In the genomic region with DNA sequence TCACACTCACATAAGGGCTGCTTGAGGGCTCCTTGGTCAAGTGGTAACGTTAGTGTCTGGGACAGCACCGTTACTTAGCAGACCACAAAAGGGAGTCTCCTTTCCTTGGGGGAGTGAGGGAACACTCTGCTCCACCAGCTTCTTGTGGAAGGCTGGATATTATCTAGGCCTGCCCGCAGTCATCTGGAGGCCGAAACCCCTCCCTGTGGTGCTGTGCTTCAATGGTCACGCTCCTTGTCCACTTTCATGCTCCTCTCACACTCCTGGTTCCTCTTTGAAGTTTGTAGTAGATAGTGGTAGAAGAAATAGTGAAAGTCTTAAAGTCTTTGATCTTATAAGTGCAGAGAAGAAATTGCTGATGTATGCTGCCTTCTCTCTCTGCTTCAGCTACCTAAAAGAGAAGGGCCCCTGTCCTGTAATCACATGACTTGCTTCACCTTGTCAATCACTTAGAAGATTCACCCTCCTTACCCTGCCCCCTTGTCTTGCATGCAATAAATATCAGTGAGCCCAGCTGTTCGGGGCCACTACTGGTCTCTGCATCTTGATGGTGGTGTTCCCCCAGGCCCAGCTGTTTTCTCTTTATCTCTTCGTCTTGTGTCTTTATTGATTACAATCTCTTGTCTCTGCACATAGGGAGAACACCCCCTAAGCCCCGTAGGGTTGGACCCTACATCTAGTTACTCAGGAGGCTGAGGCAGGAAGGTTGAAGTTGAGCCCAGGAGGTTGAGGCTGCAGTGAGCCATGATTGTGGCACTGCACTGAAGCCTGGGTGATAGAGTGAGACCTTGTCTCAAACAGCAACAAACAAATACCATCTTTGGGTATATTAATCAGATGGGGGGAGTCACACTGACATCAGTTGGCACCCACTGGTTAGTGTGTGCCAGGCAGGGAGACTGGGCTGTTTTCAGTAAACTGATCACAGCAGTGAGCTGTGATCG, we compare ENCODE assay signal across 1 cellular context.
TF ChIP-seq lines count a peak whose summit lies in the region.

No MANE protein-coding gene starts in this region.

TF ChIP-seq in K562, 482 proteins besides CTCF, POLR2A, EP300 and RAD21 (continues in another document):
- TF ChIP-seq RFX5 (IDR thresholded peaks at IDR 0.05; ENCODE audit: low read depth, low read length) (no peak), TFAM (CRISPR knock-in tag; conservative IDR thresholded peaks at IDR 0.05) (no peak), MEF2D (tag; conservative IDR thresholded peaks at IDR 0.05; ENCODE audit: low read depth) (0 out of 2 replicates have a peak, but pooled peaks have one; percentile 38), GTF2E2 (tag; IDR thresholded peaks at IDR 0.05) (peak; percentile 66; the same call in 1 of the 2 replicates), ZC3H8 (IDR thresholded peaks at IDR 0.05) (no peak), SMARCE1 (IDR thresholded peaks at IDR 0.05) (peak; percentile 55; the same call in 1 of the 2 replicates), SP1 (CRISPR knock-in tag; IDR thresholded peaks at IDR 0.05) (peak; percentile 60), NCOR1 (IDR thresholded peaks at IDR 0.05) (peak; percentile 74), ZNF785 (CRISPR knock-in tag; IDR thresholded peaks at IDR 0.05) (no peak), PML (IDR thresholded peaks at IDR 0.05; ENCODE audit: low read length) (peak; percentile 82), BACH1 (tag; IDR thresholded peaks at IDR 0.05) (peak; percentile 33; the same call in 1 of the 2 replicates), E2F3 (CRISPR knock-in tag; IDR thresholded peaks at IDR 0.05) (peak; percentile 13; the same call in 1 of the 2 replicates), POLR2AphosphoS2 (IDR thresholded peaks at IDR 0.05; ENCODE audit: low read length) (no peak), NFE2L1 (tag; IDR thresholded peaks at IDR 0.05; ENCODE audit: borderline replicate concordance, low read depth) (no peak), CREBBP (IDR thresholded peaks at IDR 0.05; ENCODE audit: low read depth, low read length) (no peak), ZNF76 (CRISPR knock-in tag; IDR thresholded peaks at IDR 0.05; ENCODE audit: borderline replicate concordance) (no peak), MTA2 (IDR thresholded peaks at IDR 0.05; ENCODE audit: low read depth) (peak; percentile 38), L3MBTL2 (IDR thresholded peaks at IDR 0.05) (peak; percentile 80), MCM5 (IDR thresholded peaks at IDR 0.05; ENCODE audit: low read depth) (no peak), TBL1XR1 (IDR thresholded peaks at IDR 0.05; ENCODE audit: low read length in 2 of 2) (peak in 1 of 2 experiments; percentile 58; a peak in 1 of 4 replicates), MGA (IDR thresholded peaks at IDR 0.05) (peak; percentile 60), NRF1 (conservative IDR thresholded peaks at IDR 0.05 in 1 of 2, IDR thresholded peaks at IDR 0.05 in 1 of 2) (peak; percentile 16 to 18; a peak in 1 of 4 replicates), RBFOX2 (IDR thresholded peaks at IDR 0.05; ENCODE audit: low read depth, low read length) (no peak), NR2C2 (CRISPR knock-in tag; IDR thresholded peaks at IDR 0.05) (no peak), NR2C2 (tag; IDR thresholded peaks at IDR 0.05) (peak; percentile 59), HDAC1 (IDR thresholded peaks at IDR 0.05) (peak in 1 of 2 experiments; percentile 42; a peak in 1 of 4 replicates), HDGF (IDR thresholded peaks at IDR 0.05) (no peak), SIN3B (IDR thresholded peaks at IDR 0.05; ENCODE audit: low read depth) (no peak), FOSL1 (tag; conservative IDR thresholded peaks at IDR 0.05) (peak; percentile 73), HMBOX1 (IDR thresholded peaks at IDR 0.05) (peak; percentile 97), ZFX (CRISPR knock-in tag; IDR thresholded peaks at IDR 0.05) (peak; percentile 58)
- TF ChIP-seq, protein P1, sequence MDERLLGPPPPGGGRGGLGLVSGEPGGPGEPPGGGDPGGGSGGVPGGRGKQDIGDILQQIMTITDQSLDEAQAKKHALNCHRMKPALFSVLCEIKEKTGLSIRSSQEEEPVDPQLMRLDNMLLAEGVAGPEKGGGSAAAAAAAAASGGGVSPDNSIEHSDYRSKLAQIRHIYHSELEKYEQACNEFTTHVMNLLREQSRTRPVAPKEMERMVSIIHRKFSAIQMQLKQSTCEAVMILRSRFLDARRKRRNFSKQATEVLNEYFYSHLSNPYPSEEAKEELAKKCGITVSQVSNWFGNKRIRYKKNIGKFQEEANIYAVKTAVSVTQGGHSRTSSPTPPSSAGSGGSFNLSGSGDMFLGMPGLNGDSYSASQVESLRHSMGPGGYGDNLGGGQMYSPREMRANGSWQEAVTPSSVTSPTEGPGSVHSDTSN (CRISPR knock-in tag; IDR thresholded peaks at IDR 0.05; ENCODE audit: low read depth): no peak
- TF ChIP-seq, protein P1 (tag; conservative IDR thresholded peaks at IDR 0.05; ENCODE audit: low read depth): 0 out of 2 replicates have a peak, but pooled peaks have one; percentile 11
- TF ChIP-seq, protein P2, sequence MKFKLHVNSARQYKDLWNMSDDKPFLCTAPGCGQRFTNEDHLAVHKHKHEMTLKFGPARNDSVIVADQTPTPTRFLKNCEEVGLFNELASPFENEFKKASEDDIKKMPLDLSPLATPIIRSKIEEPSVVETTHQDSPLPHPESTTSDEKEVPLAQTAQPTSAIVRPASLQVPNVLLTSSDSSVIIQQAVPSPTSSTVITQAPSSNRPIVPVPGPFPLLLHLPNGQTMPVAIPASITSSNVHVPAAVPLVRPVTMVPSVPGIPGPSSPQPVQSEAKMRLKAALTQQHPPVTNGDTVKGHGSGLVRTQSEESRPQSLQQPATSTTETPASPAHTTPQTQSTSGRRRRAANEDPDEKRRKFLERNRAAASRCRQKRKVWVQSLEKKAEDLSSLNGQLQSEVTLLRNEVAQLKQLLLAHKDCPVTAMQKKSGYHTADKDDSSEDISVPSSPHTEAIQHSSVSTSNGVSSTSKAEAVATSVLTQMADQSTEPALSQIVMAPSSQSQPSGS (CRISPR knock-in tag; IDR thresholded peaks at IDR 0.05): no peak
- TF ChIP-seq, protein P3, sequence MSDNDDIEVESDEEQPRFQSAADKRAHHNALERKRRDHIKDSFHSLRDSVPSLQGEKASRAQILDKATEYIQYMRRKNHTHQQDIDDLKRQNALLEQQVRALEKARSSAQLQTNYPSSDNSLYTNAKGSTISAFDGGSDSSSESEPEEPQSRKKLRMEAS (CRISPR knock-in tag; IDR thresholded peaks at IDR 0.05): peak; percentile 33; the same call in 1 of the 2 replicates
- TF ChIP-seq, protein P4, sequence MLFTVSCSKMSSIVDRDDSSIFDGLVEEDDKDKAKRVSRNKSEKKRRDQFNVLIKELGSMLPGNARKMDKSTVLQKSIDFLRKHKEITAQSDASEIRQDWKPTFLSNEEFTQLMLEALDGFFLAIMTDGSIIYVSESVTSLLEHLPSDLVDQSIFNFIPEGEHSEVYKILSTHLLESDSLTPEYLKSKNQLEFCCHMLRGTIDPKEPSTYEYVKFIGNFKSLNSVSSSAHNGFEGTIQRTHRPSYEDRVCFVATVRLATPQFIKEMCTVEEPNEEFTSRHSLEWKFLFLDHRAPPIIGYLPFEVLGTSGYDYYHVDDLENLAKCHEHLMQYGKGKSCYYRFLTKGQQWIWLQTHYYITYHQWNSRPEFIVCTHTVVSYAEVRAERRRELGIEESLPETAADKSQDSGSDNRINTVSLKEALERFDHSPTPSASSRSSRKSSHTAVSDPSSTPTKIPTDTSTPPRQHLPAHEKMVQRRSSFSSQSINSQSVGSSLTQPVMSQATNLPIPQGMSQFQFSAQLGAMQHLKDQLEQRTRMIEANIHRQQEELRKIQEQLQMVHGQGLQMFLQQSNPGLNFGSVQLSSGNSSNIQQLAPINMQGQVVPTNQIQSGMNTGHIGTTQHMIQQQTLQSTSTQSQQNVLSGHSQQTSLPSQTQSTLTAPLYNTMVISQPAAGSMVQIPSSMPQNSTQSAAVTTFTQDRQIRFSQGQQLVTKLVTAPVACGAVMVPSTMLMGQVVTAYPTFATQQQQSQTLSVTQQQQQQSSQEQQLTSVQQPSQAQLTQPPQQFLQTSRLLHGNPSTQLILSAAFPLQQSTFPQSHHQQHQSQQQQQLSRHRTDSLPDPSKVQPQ (CRISPR knock-in tag; IDR thresholded peaks at IDR 0.05; ENCODE audit: borderline replicate concordance): no peak
